In the genomic region with DNA sequence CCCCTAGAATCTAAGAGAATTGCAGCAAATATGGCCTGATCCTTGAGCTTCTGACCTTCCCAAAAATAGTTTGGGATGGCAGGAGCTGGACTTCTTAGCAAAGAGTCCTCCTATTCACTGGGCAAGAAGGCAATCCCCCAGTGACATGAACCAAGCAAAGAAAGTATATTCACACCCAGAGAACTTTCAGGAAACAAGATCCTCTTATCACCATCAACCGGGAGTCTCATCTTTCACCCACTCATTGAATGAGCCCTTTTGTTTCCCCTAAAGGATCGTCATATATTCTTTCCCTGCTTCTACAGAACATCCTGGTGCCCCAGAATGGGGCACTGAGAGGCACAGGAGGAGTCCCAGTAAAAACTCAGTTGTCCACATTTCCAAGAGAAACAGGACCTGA, we compare ENCODE assay signal across 1 cellular context.
TF ChIP-seq lines count a peak whose summit lies in the region.

No MANE protein-coding gene starts in this region.

TF ChIP-seq in K562, 482 proteins besides CTCF, POLR2A, EP300 and RAD21:
- TF ChIP-seq CREB5 (CRISPR knock-in tag; IDR thresholded peaks at IDR 0.05) = no peak
- 0 out of 2 replicates have a peak, but pooled peaks have one; percentile 27 for TF ChIP-seq DPF2 (IDR thresholded peaks at IDR 0.05)
